ENCODE assay signal across 23 cellular contexts in the genomic region with DNA sequence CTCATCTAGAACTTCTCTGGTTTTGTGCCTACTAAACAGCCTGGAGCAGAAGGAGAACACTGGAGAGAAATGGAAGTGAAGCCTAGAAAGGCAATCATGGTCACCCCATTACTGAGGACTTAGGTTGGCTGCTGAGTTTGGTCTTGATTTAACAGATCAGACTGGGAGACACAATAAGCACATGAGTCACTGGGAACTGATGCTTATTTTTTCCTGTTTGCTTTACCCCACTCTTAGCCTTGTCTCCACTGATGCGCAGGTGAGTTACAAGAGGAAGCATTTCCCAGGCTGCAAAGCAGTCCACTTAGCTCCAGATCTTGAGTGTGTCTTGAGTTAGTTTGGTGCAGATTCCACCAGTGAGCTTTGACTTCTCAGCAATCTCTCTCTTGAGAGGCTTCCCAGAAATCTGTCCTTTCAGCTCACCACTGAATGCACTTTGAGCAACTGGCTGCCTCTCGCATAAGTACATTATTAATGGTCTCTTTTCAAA.
DNase-seq lines count a peak whose midpoint lies in the region; FAIRE-seq and TF ChIP-seq lines count a peak whose summit lies in the region.
"Had no signal": no experiment of that assay in that cellular context is flagged by ENCODE, and none has a peak within 500 bp of the region (broad histone marks: within the 10 kb centered on the region; RNA-seq: fewer than 3 reads in every experiment).

No MANE protein-coding gene starts in this region.

- TF ChIP-seq POLR2A in endothelial cell of umbilical vein (IDR thresholded peaks at IDR 0.05; ENCODE audit: low read depth, low read length) (no peak), uterus (IDR thresholded peaks at IDR 0.05) (no peak)

- BruUV-seq in endothelial cell of umbilical vein (replicated peaks; lab: Mats Ljungman, UMichigan) (no TSS peak), Caco-2 (replicated peaks; lab: Mats Ljungman, UMichigan) (no TSS peak)

- POLR2A ChIA-PET in endothelial cell of umbilical vein (lab: Charles Lee): no interaction called here
- POLR2A ChIA-PET in Caco-2 (lab: Charles Lee): no interaction called here

- dilution Hi-C loops in endothelial cell of umbilical vein (cut with MboI; ENCODE audit: extremely low pct_ligation_motif_present, low sequenced_read_pairs): no loop called here

- CTCF ChIA-PET in endothelial cell of umbilical vein (lab: Charles Lee): interaction anchor here (1.0 kb wide), 1 partner anchor 42 kb away, joined by 3 read pairs; no protein-coding TSS in a partner anchor
- CTCF ChIA-PET in Caco-2 (lab: Charles Lee): no interaction called here

- H3K4me2 ChIP-seq in endothelial cell of umbilical vein (ENCODE audit: insufficient read depth, low read length): no peak overlapping the region
- H3K4me2 ChIP-seq: SK-N-SH had no signal

- H3K4me1 Mint-ChIP-seq in Caco-2 (ENCODE audit: low read depth, unreplicated experiment): no peaks in the 10 kb centered on the region

- no peak overlapping the region for H3K27ac Mint-ChIP-seq in Caco-2 (ENCODE audit: unreplicated experiment)
- H3K27ac Mint-ChIP-seq: CD4-positive, alpha-beta T cell; HFFc6 had no signal

- TF ChIP-seq CTCF in endothelial cell of umbilical vein (IDR thresholded peaks at IDR 0.05; ENCODE audit: extremely low read depth in 1 of 2, insufficient read depth in 1 of 2, low read depth in 1 of 2, low read length in 2 of 2) (no peak), uterus (IDR thresholded peaks at IDR 0.05) (no peak), Caco-2 (IDR thresholded peaks at IDR 0.05; ENCODE audit: insufficient read depth in 1 of 2, low read depth in 1 of 2, low read length in 1 of 2, severe bottlenecking in 1 of 2, unreplicated experiment in 1 of 2) (no peak)

- no peak overlapping the region for H3K9ac ChIP-seq in endothelial cell of umbilical vein (replicated peaks; ENCODE audit: extremely low read depth, insufficient read depth, low read length)
- H3K9ac ChIP-seq: SK-N-SH had no signal

- peak overlapping the region; percentile 29 for H2AFZ ChIP-seq in endothelial cell of umbilical vein (ENCODE audit: low read depth, low read length)

- H3K27ac ChIP-seq in endothelial cell of umbilical vein (ENCODE audit: insufficient read depth, low read depth, low read length) (no peak overlapping the region), uterus (no peak overlapping the region)

- no peak for FAIRE-seq in endothelial cell of umbilical vein (lab: Jason Lieb, UNC)
- FAIRE-seq: A204.1, GM12892, GM18507, H54, HepG2 had no signal

- H3K36me3 ChIP-seq in endothelial cell of umbilical vein (ENCODE audit: control insufficient read depth in 2 of 2, extremely low read depth in 1 of 2, insufficient read depth in 2 of 2, low read length in 2 of 2) (no peaks in the 10 kb centered on the region), uterus (no peaks in the 10 kb centered on the region), Caco-2 (ENCODE audit: control insufficient read depth, insufficient read depth, low read length) (no peaks in the 10 kb centered on the region)

- H3K4me3 ChIP-seq in endothelial cell of umbilical vein (replicated peaks in 1 of 3; ENCODE audit: insufficient read depth in 1 of 3, low read depth in 1 of 3, low read length in 3 of 3): no peak overlapping the region
- H3K4me3 ChIP-seq in uterus: no peak overlapping the region
- H3K4me3 ChIP-seq in Caco-2 (ENCODE audit: low read depth, low read length): no peak overlapping the region

- intact Hi-C loops in endothelial cell of umbilical vein (cut with micrococcal nuclease) (no loop called here), uterus (cut with DNase I; ENCODE audit: low total_unique reads) (no loop called here), Caco-2 (cut with micrococcal nuclease; ENCODE audit: unreplicated experiment) (no loop called here)

- peaks cover 3% of the 10 kb centered on the region for H3K27me3 Mint-ChIP-seq in Caco-2 (ENCODE audit: insufficient read depth, unreplicated experiment)
- H3K27me3 Mint-ChIP-seq: CD4-positive, alpha-beta T cell had no signal

- no peaks in the 10 kb centered on the region for H3K9me3 Mint-ChIP-seq in Caco-2 (ENCODE audit: unreplicated experiment)

- no peaks in the 10 kb centered on the region for H4K20me1 ChIP-seq in endothelial cell of umbilical vein (replicated peaks; ENCODE audit: control insufficient read depth, extremely low read depth, insufficient read depth, low read length)

- H3K27me3 ChIP-seq in endothelial cell of umbilical vein (ENCODE audit: control insufficient read depth in 2 of 2, insufficient read depth in 2 of 2, low read length in 2 of 2) (no peaks in the 10 kb centered on the region), uterus (no peaks in the 10 kb centered on the region), Caco-2 (replicated peaks; ENCODE audit: control insufficient read depth, insufficient read depth, low read length) (no peaks in the 10 kb centered on the region)

- H3K4me1 ChIP-seq in endothelial cell of umbilical vein (ENCODE audit: control insufficient read depth, extremely low read depth, insufficient read depth, low read length): peaks cover 24% of the 10 kb centered on the region
- no peaks in the 10 kb centered on the region for H3K4me1 ChIP-seq in uterus
- H3K4me1 ChIP-seq in Caco-2: no peaks in the 10 kb centered on the region

- DNase-seq in DMS53 treated with DMSO at 0.1 percent for 48 hours (lab: John Stamatoyannopoulos, UW; ENCODE audit: unreplicated experiment) (peak; percentile 25), NCI-H2227 treated with DMSO at 0.1 percent for 48 hours (lab: John Stamatoyannopoulos, UW) (peak; percentile 76), endothelial cell of umbilical vein (ENCODE audit: low read depth, low spot score) (peak; percentile 21), retina (peak; percentile 37), uterus (no peak), NCI-H2196 treated with DMSO at 0.1 percent for 48 hours (lab: John Stamatoyannopoulos, UW; ENCODE audit: unreplicated experiment) (no peak), Caco-2 (no peak)
- DNase-seq: CD4-positive, alpha-beta T cell; DMS153; HFFc6; KBM-7; NCI-H1105 treated with DMSO at 0.1 percent for 48 hours; NCI-H1694; NCI-H748 treated with DMSO at 0.1 percent for 48 hours; NK-92 treated with Interleukin-12 subunit alpha and Interleukin-12 subunit beta, amount 100 ng/mL, for 24 hours; RPMI8226; SHP77 treated with DMSO at 0.1 percent for 48 hours; SK-N-SH had no signal

- H3K4me3 Mint-ChIP-seq in Caco-2 (ENCODE audit: unreplicated experiment): no peak overlapping the region
- H3K4me3 Mint-ChIP-seq: CD4-positive, alpha-beta T cell; HFFc6 had no signal

- no peaks in the 10 kb centered on the region for H3K79me2 ChIP-seq in endothelial cell of umbilical vein (ENCODE audit: control insufficient read depth, insufficient read depth, low read length)

- H3K36me3 Mint-ChIP-seq in Caco-2 (ENCODE audit: insufficient read depth, unreplicated experiment): no peaks in the 10 kb centered on the region

- H3K9me3 ChIP-seq in endothelial cell of umbilical vein (replicated peaks; ENCODE audit: control insufficient read depth, insufficient read depth, low read length) (no peaks in the 10 kb centered on the region), uterus (no peaks in the 10 kb centered on the region), Caco-2 (no peaks in the 10 kb centered on the region)
- H3K9me3 ChIP-seq: SK-N-SH had no signal

- no peaks in the 10 kb centered on the region for H3K9me1 ChIP-seq in endothelial cell of umbilical vein (replicated peaks; ENCODE audit: control insufficient read depth, extremely low read depth, insufficient read depth, low read length)

TF ChIP-seq in endothelial cell of umbilical vein, 7 proteins besides CTCF, POLR2A, EP300 and RAD21:
- TF ChIP-seq JUN (IDR thresholded peaks at IDR 0.05; ENCODE audit: borderline replicate concordance, insufficient read depth, insufficient read length, low read depth): no peak
- TF ChIP-seq, protein P1, sequence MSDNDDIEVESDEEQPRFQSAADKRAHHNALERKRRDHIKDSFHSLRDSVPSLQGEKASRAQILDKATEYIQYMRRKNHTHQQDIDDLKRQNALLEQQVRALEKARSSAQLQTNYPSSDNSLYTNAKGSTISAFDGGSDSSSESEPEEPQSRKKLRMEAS (IDR thresholded peaks at IDR 0.05; ENCODE audit: insufficient read depth, insufficient read length): no peak
- no peak for TF ChIP-seq MYC (IDR thresholded peaks at IDR 0.05; ENCODE audit: low read depth, low read length)
- no peak for TF ChIP-seq EZH2 (IDR thresholded peaks at IDR 0.05; ENCODE audit: borderline replicate concordance, low read depth, low read length, severe bottlenecking)
- TF ChIP-seq GATA2 (IDR thresholded peaks at IDR 0.05; ENCODE audit: insufficient read depth, insufficient read length, low read depth, low read length): no peak
- TF ChIP-seq FOS (IDR thresholded peaks at IDR 0.05; ENCODE audit: borderline replicate concordance, insufficient read depth, low read length): no peak
- TF ChIP-seq POLR2AphosphoS5 (IDR thresholded peaks at IDR 0.05; ENCODE audit: insufficient read depth, low read depth, low read length): no peak
TF ChIP-seq in endothelial cell of umbilical vein: peak in this region for 0.

Comparison
In these comparisons a context has a peak if more than half of its experiments do, and no peak if none do; other contexts are left out.
1. DNase-seq: peak in DMS53 treated with DMSO at 0.1 percent for 48 hours (single experiment), NCI-H2227 treated with DMSO at 0.1 percent for 48 hours (single experiment), endothelial cell of umbilical vein (single experiment) and retina (single experiment); none in uterus (0 of 2), NCI-H2196 treated with DMSO at 0.1 percent for 48 hours (single experiment) and Caco-2 (0 of 2).